Comparison of ENCODE assay signal across 1 cellular context in the genomic region with DNA sequence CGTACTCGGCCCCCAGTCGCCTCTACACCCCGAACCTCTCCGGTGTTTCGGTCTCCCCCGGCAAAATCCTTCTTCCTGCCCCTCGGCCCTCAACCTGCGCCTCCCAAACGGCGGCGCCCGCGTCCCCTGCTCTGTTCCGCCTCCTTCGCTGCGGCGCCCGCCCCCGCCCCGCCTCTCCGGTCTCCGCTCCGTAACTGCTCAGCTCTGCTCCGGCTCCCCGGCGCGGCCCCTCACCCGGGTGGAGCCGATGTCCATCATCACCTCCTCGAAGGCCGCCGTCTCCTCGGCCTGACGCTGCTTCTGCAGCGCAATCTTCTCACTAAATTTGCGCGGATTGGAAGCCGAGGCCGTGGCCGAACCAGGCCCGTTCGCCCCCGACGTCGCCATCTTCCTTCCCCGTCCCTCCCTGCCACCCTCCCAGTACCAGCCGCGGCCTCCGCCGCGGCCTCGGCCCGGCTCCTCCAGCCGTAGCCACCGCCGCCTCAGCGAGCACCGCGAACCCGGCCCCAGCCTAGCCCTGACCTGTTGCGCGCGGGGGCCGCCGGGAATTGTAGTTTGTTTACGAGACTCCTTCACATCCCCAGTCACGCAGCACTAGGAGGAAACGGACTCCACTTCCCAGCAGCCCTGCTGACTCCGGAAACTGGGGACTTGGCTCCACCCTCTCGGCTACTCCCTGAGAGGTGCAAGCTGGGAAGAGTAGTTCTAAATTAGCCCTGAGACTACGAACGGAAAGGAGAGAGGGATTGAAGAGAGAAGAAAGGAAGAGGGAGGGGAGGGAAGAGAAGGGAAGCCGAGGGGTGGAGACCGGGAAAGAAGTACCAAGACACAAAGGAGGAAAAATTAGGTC.
TF ChIP-seq lines count a peak whose summit lies in the region.

TSS of gene CRTC2 (minus strand) at position 502 of the 850 bp plus-strand sequence. CDS start at position 387, 115 bp downstream.

TF ChIP-seq in HepG2, 621 proteins besides CTCF, POLR2A, EP300 and RAD21 (continued from another document and continues in another):
- no peak for TF ChIP-seq ZNF407 (CRISPR knock-in tag; IDR thresholded peaks at IDR 0.05; ENCODE audit: not compliant biosample characterization)
- TF ChIP-seq ZNF44 (CRISPR knock-in tag; IDR thresholded peaks at IDR 0.05), result no peak
- TF ChIP-seq ZNF335 (CRISPR knock-in tag; IDR thresholded peaks at IDR 0.05), result no peak
- no peak for TF ChIP-seq ZSCAN21 (CRISPR knock-in tag; IDR thresholded peaks at IDR 0.05; ENCODE audit: borderline replicate concordance)
- TF ChIP-seq TFE3 (CRISPR knock-in tag; IDR thresholded peaks at IDR 0.05), result no peak
- TF ChIP-seq XRCC5 (optimal IDR thresholded peaks at IDR 0.05; ENCODE audit: low read length), result peak; percentile 36
- no peak for TF ChIP-seq JARID2 (CRISPR knock-in tag; IDR thresholded peaks at IDR 0.05; ENCODE audit: insufficient replicate concordance)
- peak; percentile 21 to 42; a peak in 1 of 4 replicates for TF ChIP-seq NR2F1 (CRISPR knock-in tag; IDR thresholded peaks at IDR 0.05)
- 0 out of 2 replicates have a peak, but pooled peaks have one; percentile 17 for TF ChIP-seq ZZZ3 (CRISPR knock-in tag; IDR thresholded peaks at IDR 0.05; ENCODE audit: borderline replicate concordance)
- no peak for TF ChIP-seq MTA1 (CRISPR knock-in tag; IDR thresholded peaks at IDR 0.05; ENCODE audit: borderline replicate concordance)
- TF ChIP-seq, protein P1, sequence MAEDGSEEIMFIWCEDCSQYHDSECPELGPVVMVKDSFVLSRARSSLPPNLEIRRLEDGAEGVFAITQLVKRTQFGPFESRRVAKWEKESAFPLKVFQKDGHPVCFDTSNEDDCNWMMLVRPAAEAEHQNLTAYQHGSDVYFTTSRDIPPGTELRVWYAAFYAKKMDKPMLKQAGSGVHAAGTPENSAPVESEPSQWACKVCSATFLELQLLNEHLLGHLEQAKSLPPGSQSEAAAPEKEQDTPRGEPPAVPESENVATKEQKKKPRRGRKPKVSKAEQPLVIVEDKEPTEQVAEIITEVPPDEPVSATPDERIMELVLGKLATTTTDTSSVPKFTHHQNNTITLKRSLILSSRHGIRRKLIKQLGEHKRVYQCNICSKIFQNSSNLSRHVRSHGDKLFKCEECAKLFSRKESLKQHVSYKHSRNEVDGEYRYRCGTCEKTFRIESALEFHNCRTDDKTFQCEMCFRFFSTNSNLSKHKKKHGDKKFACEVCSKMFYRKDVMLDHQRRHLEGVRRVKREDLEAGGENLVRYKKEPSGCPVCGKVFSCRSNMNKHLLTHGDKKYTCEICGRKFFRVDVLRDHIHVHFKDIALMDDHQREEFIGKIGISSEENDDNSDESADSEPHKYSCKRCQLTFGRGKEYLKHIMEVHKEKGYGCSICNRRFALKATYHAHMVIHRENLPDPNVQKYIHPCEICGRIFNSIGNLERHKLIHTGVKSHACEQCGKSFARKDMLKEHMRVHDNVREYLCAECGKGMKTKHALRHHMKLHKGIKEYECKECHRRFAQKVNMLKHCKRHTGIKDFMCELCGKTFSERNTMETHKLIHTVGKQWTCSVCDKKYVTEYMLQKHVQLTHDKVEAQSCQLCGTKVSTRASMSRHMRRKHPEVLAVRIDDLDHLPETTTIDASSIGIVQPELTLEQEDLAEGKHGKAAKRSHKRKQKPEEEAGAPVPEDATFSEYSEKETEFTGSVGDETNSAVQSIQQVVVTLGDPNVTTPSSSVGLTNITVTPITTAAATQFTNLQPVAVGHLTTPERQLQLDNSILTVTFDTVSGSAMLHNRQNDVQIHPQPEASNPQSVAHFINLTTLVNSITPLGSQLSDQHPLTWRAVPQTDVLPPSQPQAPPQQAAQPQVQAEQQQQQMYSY (CRISPR knock-in tag; IDR thresholded peaks at IDR 0.05), result no peak
- peak; percentile 39; the same call in 1 of the 2 replicates for TF ChIP-seq RXRB (CRISPR knock-in tag; IDR thresholded peaks at IDR 0.05; ENCODE audit: borderline replicate concordance)
- peak; percentile 28; the same call in 1 of the 2 replicates for TF ChIP-seq CBFB (CRISPR knock-in tag; IDR thresholded peaks at IDR 0.05)
- no peak for TF ChIP-seq ZKSCAN8 (CRISPR knock-in tag; IDR thresholded peaks at IDR 0.05; ENCODE audit: borderline replicate concordance)
- TF ChIP-seq ZNF235 (CRISPR knock-in tag; IDR thresholded peaks at IDR 0.05; ENCODE audit: borderline replicate concordance), result peak; percentile 60; the same call in 1 of the 2 replicates
- TF ChIP-seq ZC3H4 (CRISPR knock-in tag; IDR thresholded peaks at IDR 0.05; ENCODE audit: borderline replicate concordance), result no peak
- no peak for TF ChIP-seq ZNF10 (CRISPR knock-in tag; IDR thresholded peaks at IDR 0.05; ENCODE audit: borderline replicate concordance, low read depth)
- no peak for TF ChIP-seq TCF7L2 (IDR thresholded peaks at IDR 0.05; ENCODE audit: low read depth, low read length)
- TF ChIP-seq, protein P2, sequence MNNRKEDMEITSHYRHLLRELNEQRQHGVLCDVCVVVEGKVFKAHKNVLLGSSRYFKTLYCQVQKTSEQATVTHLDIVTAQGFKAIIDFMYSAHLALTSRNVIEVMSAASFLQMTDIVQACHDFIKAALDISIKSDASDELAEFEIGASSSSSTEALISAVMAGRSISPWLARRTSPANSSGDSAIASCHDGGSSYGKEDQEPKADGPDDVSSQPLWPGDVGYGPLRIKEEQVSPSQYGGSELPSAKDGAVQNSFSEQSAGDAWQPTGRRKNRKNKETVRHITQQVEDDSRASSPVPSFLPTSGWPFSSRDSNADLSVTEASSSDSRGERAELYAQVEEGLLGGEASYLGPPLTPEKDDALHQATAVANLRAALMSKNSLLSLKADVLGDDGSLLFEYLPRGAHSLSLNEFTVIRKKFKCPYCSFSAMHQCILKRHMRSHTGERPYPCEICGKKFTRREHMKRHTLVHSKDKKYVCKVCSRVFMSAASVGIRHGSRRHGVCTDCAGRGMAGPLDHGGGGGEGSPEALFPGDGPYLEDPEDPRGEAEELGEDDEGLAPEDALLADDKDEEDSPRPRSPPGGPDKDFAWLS (CRISPR knock-in tag; IDR thresholded peaks at IDR 0.05; ENCODE audit: borderline replicate concordance), result no peak
- TF ChIP-seq ZNF547 (CRISPR knock-in tag; IDR thresholded peaks at IDR 0.05), result peak; percentile 70; the same call in 1 of the 2 replicates
- no peak for TF ChIP-seq ZNF841 (CRISPR knock-in tag; IDR thresholded peaks at IDR 0.05; ENCODE audit: borderline replicate concordance)
- no peak for TF ChIP-seq RXRA (CRISPR knock-in tag; IDR thresholded peaks at IDR 0.05)
- TF ChIP-seq, protein P3, sequence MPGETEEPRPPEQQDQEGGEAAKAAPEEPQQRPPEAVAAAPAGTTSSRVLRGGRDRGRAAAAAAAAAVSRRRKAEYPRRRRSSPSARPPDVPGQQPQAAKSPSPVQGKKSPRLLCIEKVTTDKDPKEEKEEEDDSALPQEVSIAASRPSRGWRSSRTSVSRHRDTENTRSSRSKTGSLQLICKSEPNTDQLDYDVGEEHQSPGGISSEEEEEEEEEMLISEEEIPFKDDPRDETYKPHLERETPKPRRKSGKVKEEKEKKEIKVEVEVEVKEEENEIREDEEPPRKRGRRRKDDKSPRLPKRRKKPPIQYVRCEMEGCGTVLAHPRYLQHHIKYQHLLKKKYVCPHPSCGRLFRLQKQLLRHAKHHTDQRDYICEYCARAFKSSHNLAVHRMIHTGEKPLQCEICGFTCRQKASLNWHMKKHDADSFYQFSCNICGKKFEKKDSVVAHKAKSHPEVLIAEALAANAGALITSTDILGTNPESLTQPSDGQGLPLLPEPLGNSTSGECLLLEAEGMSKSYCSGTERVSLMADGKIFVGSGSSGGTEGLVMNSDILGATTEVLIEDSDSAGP (CRISPR knock-in tag; IDR thresholded peaks at IDR 0.05; ENCODE audit: borderline replicate concordance), result peak; percentile 84; the same call in 1 of the 2 replicates
- peak; percentile 97 for TF ChIP-seq ZNF143 (CRISPR knock-in tag; IDR thresholded peaks at IDR 0.05)
- TF ChIP-seq ZNF432 (CRISPR knock-in tag; IDR thresholded peaks at IDR 0.05; ENCODE audit: borderline replicate concordance), result no peak
- no peak for TF ChIP-seq SMARCE1 (IDR thresholded peaks at IDR 0.05; ENCODE audit: borderline replicate concordance)
- TF ChIP-seq MTA3 (CRISPR knock-in tag; IDR thresholded peaks at IDR 0.05), result no peak
- TF ChIP-seq CEBPB (IDR thresholded peaks at IDR 0.05; ENCODE audit: borderline replicate concordance, low read depth, low read length), result no peak
- TF ChIP-seq MXD4 (CRISPR knock-in tag; IDR thresholded peaks at IDR 0.05), result no peak
- TF ChIP-seq ZFP36L2 (CRISPR knock-in tag; IDR thresholded peaks at IDR 0.05), result no peak
- TF ChIP-seq, protein P4, sequence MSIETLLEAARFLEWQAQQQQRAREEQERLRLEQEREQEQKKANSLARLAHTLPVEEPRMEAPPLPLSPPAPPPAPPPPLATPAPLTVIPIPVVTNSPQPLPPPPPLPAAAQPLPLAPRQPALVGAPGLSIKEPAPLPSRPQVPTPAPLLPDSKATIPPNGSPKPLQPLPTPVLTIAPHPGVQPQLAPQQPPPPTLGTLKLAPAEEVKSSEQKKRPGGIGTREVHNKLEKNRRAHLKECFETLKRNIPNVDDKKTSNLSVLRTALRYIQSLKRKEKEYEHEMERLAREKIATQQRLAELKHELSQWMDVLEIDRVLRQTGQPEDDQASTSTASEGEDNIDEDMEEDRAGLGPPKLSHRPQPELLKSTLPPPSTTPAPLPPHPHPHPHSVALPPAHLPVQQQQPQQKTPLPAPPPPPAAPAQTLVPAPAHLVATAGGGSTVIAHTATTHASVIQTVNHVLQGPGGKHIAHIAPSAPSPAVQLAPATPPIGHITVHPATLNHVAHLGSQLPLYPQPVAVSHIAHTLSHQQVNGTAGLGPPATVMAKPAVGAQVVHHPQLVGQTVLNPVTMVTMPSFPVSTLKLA (IDR thresholded peaks at IDR 0.05), result 0 out of 2 replicates have a peak, but pooled peaks have one; percentile 28
- peak; percentile 83 for TF ChIP-seq AKAP8 (CRISPR knock-in tag; IDR thresholded peaks at IDR 0.05)
- TF ChIP-seq ZMYM4 (CRISPR knock-in tag; IDR thresholded peaks at IDR 0.05), result no peak
- TF ChIP-seq SALL1 (CRISPR knock-in tag; IDR thresholded peaks at IDR 0.05), result peak; percentile 58; the same call in 1 of the 2 replicates
